ENCODE assay signal across 18 cellular contexts in genomic region chr16:56994311-56994710, GRCh38. TPM values are rescaled to one million over a fixed set of nuclear protein-coding genes. Genes with fewer than 3 reads are reported as not detected.
DNase-seq lines count a peak whose midpoint lies in the region; ATAC-seq and TF ChIP-seq lines count a peak whose summit lies in the region.
"Had no signal": no experiment of that assay in that cellular context is flagged by ENCODE, and none has a peak within 500 bp of the region (broad histone marks: within the 10 kb centered on the region; RNA-seq: fewer than 3 reads in every experiment).

No MANE protein-coding gene starts in this region.

- WGBS in sigmoid colon, 2 donors: 78 to 85% methylated on average over 5 of the region's 5 CpGs

- H3K27ac Mint-ChIP-seq in activated naive CD8-positive, alpha-beta T cell treated with anti-CD3 and anti-CD28 coated beads, Interleukin-2, amount 50 U/mL, for 24 hours: peak overlapping the region; percentile 85
- H3K27ac Mint-ChIP-seq in Calu3 (ENCODE audit: unreplicated experiment): no peak overlapping the region

- H4K20me1 ChIP-seq in Karpas-422 (ENCODE audit: insufficient read depth, low read depth, low read length): no peaks in the 10 kb centered on the region

- H3K9me2 ChIP-seq in Karpas-422 (replicated peaks; ENCODE audit: insufficient read depth, low read length): no peaks in the 10 kb centered on the region

- H3K9me3 Mint-ChIP-seq in activated naive CD8-positive, alpha-beta T cell treated with anti-CD3 and anti-CD28 coated beads, Interleukin-2, amount 50 U/mL, for 24 hours: no peaks in the 10 kb centered on the region
- H3K9me3 Mint-ChIP-seq in Calu3 (ENCODE audit: low read depth, unreplicated experiment): no peaks in the 10 kb centered on the region

- H3K4me1 Mint-ChIP-seq in activated naive CD8-positive, alpha-beta T cell treated with anti-CD3 and anti-CD28 coated beads, Interleukin-2, amount 50 U/mL, for 24 hours: peaks cover 85% of the 10 kb centered on the region
- peaks cover 9% of the 10 kb centered on the region for H3K4me1 Mint-ChIP-seq in Calu3 (ENCODE audit: low read depth, unreplicated experiment)

- H3K27me3 ChIP-seq in Karpas-422 (ENCODE audit: low read length) (no peaks in the 10 kb centered on the region), sigmoid colon (no peaks in the 10 kb centered on the region)
- H3K27me3 ChIP-seq: breast epithelium had no signal

- H3K9ac ChIP-seq in Karpas-422 (ENCODE audit: low read length): no peak overlapping the region

- H3K9me3 ChIP-seq in Karpas-422 (ENCODE audit: low read length) (no peaks in the 10 kb centered on the region), sigmoid colon (no peaks in the 10 kb centered on the region)
- H3K9me3 ChIP-seq: breast epithelium, psoas muscle had no signal

- CTCF ChIA-PET in Calu3 (lab: Charles Lee): no interaction called here

- TF ChIP-seq EP300 in sigmoid colon (IDR thresholded peaks at IDR 0.05): no peak

- peak; percentile 65 for DNase-seq in activated effector memory CD4-positive, alpha-beta T cell treated with anti-CD3 and anti-CD28 coated beads, Interleukin-2, amount 50 U/mL, for 16 hours
- DNase-seq in activated effector memory CD4-positive, alpha-beta T cell treated with Interleukin-2 at 50 U/mL for 16 hours: no peak
- DNase-seq in Karpas-422 (no peak), sigmoid colon (peak; percentile 33), NCI-H1092 (lab: John Stamatoyannopoulos, UW) (no peak), Calu3 (no peak)
- DNase-seq in activated naive CD8-positive, alpha-beta T cell treated with anti-CD3 and anti-CD28 coated beads, Interleukin-2, amount 50 U/mL, for 24 hours: no peak
- DNase-seq in stimulated activated CD4-positive, alpha-beta T cell treated with anti-CD3 and anti-CD28 coated beads, Interleukin-12 subunit alpha, Interleukin-12 subunit beta, amount 100 ng/mL, for 4 hours: no peak
- DNase-seq: effector CD4-positive, alpha-beta T cell; hippocampal formation; KG1; left cardiac atrium; NCI-H1417; psoas muscle; SHP77 treated with DMSO at 0.1 percent for 48 hours; stimulated activated CD4-positive, alpha-beta T cell treated with anti-CD3 and anti-CD28 coated beads, Interleukin-15, amount 100 ng/mL, for 24 hours; T1000 had no signal

- TF ChIP-seq POLR2A in sigmoid colon (IDR thresholded peaks at IDR 0.05): no peak

- H3K4me1 ChIP-seq in Karpas-422 (ENCODE audit: low read length): peaks cover 52% of the 10 kb centered on the region
- peaks cover 0 to 33% (median 24%) of the 10 kb centered on the region in 4 donors for H3K4me1 ChIP-seq in sigmoid colon

- H3K4me3 ChIP-seq in Karpas-422 (ENCODE audit: low read length) (no peak overlapping the region), sigmoid colon (no peak overlapping the region)
- H3K4me3 ChIP-seq: breast epithelium, psoas muscle had no signal

- H3K79me2 ChIP-seq in Karpas-422 (ENCODE audit: low read length): peaks cover 77% of the 10 kb centered on the region

- intact Hi-C loops in sigmoid colon (cut with DNase I) (no loop called here), Calu3 (cut with micrococcal nuclease; ENCODE audit: unreplicated experiment) (no loop called here)

- ATAC-seq in activated naive CD8-positive, alpha-beta T cell treated with anti-CD3 and anti-CD28 coated beads, Interleukin-2, amount 50 U/mL, for 24 hours: no peak
- ATAC-seq: left cardiac atrium, psoas muscle had no signal

- H3K27me3 Mint-ChIP-seq in activated naive CD8-positive, alpha-beta T cell treated with anti-CD3 and anti-CD28 coated beads, Interleukin-2, amount 50 U/mL, for 24 hours: no peaks in the 10 kb centered on the region
- H3K27me3 Mint-ChIP-seq in Calu3 (ENCODE audit: unreplicated experiment): peaks cover 21% of the 10 kb centered on the region

- BruUV-seq in Calu3 (replicated peaks; lab: Mats Ljungman, UMichigan): no TSS peak

- peaks cover 63% of the 10 kb centered on the region for H3K36me3 Mint-ChIP-seq in activated naive CD8-positive, alpha-beta T cell treated with anti-CD3 and anti-CD28 coated beads, Interleukin-2, amount 50 U/mL, for 24 hours (ENCODE audit: low read depth)
- peaks cover 8% of the 10 kb centered on the region for H3K36me3 Mint-ChIP-seq in Calu3 (ENCODE audit: insufficient read depth, unreplicated experiment)

- H3K36me3 ChIP-seq in Karpas-422 (ENCODE audit: insufficient read depth, low read length) (peaks cover 7% of the 10 kb centered on the region), sigmoid colon (no peaks in the 10 kb centered on the region)
- H3K36me3 ChIP-seq: breast epithelium had no signal

- H3K4me2 ChIP-seq in Karpas-422 (ENCODE audit: low read depth, low read length, poor library complexity, severe bottlenecking): no peak overlapping the region

- no peak overlapping the region for H2AFZ ChIP-seq in Karpas-422 (ENCODE audit: low read length)

- H3K27ac ChIP-seq in Karpas-422 (ENCODE audit: low read length) (peak overlapping the region; percentile 62), sigmoid colon (no peak overlapping the region)
- H3K27ac ChIP-seq: breast epithelium, psoas muscle had no signal

- no peak for TF ChIP-seq CTCF in sigmoid colon (IDR thresholded peaks at IDR 0.05)
- TF ChIP-seq CTCF in Calu3 (IDR thresholded peaks at IDR 0.05; ENCODE audit: unreplicated experiment): no peak

- peak overlapping the region; percentile 98 for H3K4me3 Mint-ChIP-seq in activated naive CD8-positive, alpha-beta T cell treated with anti-CD3 and anti-CD28 coated beads, Interleukin-2, amount 50 U/mL, for 24 hours
- no peak overlapping the region for H3K4me3 Mint-ChIP-seq in Calu3 (ENCODE audit: low read depth, unreplicated experiment)

RNA-seq across cellular contexts. Expression of gene NLRC5, which starts 5.0 kb away (rescaled TPM):
- 103 and 116 TPM in 2 replicates for total RNA-seq in Karpas-422 (2014; rRNA removed; shearing (Covaris generic); ENCODE audit: low replicate concordance)
- total RNA-seq in sigmoid colon (10 to 100 TPM in 3 of 4 donors, 1 to 10 TPM in 1; 9.5 to 37.7 (median 16.0) TPM), Calu3 (2022) (18.0 and 42.3 TPM in 2 replicates)
- 100 to 1,000 TPM in 1 of 3 donors, 10 to 100 TPM in 2; 13.8 to 119 (median 24.0) TPM for polyA plus RNA-seq in sigmoid colon

RNA-seq across cellular contexts. Expression of gene CETP, which starts 32.6 kb away (rescaled TPM):
- 0.32 and 0.48 TPM in 2 replicates for total RNA-seq in Karpas-422 (2014; rRNA removed; shearing (Covaris generic); ENCODE audit: low replicate concordance)
- total RNA-seq in sigmoid colon (under 1 TPM in 2 of 4 donors, not detected in 2; 0.36 to 0.55 TPM), Calu3 (2022) (not detected in 2 replicates)
- polyA plus RNA-seq in sigmoid colon: 1 to 10 TPM in 2 of 3 donors, not detected in 1; 1.2 to 2.1 TPM

Comparison
In these comparisons a context has a peak if more than half of its experiments do, and no peak if none do; other contexts are left out.
1. DNase-seq: peak in activated effector memory CD4-positive, alpha-beta T cell treated with anti-CD3 and anti-CD28 coated beads, Interleukin-2, amount 50 U/mL, for 16 hours (single experiment) and sigmoid colon (single experiment); none in activated effector memory CD4-positive, alpha-beta T cell treated with Interleukin-2 at 50 U/mL for 16 hours (single experiment), Karpas-422 (single experiment), activated naive CD8-positive, alpha-beta T cell treated with anti-CD3 and anti-CD28 coated beads, Interleukin-2, amount 50 U/mL, for 24 hours (single experiment), NCI-H1092 (single experiment), Calu3 (single experiment) and stimulated activated CD4-positive, alpha-beta T cell treated with anti-CD3 and anti-CD28 coated beads, Interleukin-12 subunit alpha, Interleukin-12 subunit beta, amount 100 ng/mL, for 4 hours (single experiment).